In genomic region chr16:80463303-80463702, GRCh38 we compare ENCODE assay signal across 17 cellular contexts.
"Had no signal": no experiment of that assay in that cellular context is flagged by ENCODE, and none has a peak within 500 bp of the region (broad histone marks: within the 10 kb centered on the region; RNA-seq: fewer than 3 reads in every experiment).

No MANE protein-coding gene starts in this region.

- H3K36me3 Mint-ChIP-seq: activated naive CD8-positive, alpha-beta T cell treated with anti-CD3 and anti-CD28 coated beads for 36 hours; natural killer cell treated with Interleukin-12 subunit alpha and Interleukin-12 subunit beta and Interleukin-15 and Interleukin-18, amount 100 ng/mL, for 72 hours; WTC11 had no signal

- H3K27ac Mint-ChIP-seq: activated CD4-positive, alpha-beta T cell treated with anti-CD3 and anti-CD28 coated beads for 36 hours; activated naive CD8-positive, alpha-beta T cell treated with anti-CD3 and anti-CD28 coated beads for 36 hours; activated T-helper 1 cell treated with anti-CD3 and anti-CD28 coated beads, Interleukin-12 subunit alpha, Interleukin-12 subunit beta, Interleukin-2, Interleukin-4 antibody, amounts not matched to agents 30 ng/mL and 10 ng/mL and 1 ng/mL, durations not matched to agents 14 hours and 24 hours and 36 hours; natural killer cell treated with Interleukin-12 subunit alpha and Interleukin-12 subunit beta and Interleukin-15 and Interleukin-18, amount 100 ng/mL, for 72 hours; stimulated activated naive CD8-positive, alpha-beta T cell treated with anti-CD3 and anti-CD28 coated beads, Interleukin-15, amount 100 ng/mL, for 72 hours; WTC11 had no signal

- H3K4me3 Mint-ChIP-seq: activated CD4-positive, alpha-beta T cell treated with anti-CD3 and anti-CD28 coated beads for 36 hours; activated naive CD8-positive, alpha-beta T cell treated with anti-CD3 and anti-CD28 coated beads for 36 hours; activated T-helper 1 cell treated with anti-CD3 and anti-CD28 coated beads, Interleukin-12 subunit alpha, Interleukin-12 subunit beta, Interleukin-2, Interleukin-4 antibody, amounts not matched to agents 30 ng/mL and 10 ng/mL and 1 ng/mL, durations not matched to agents 14 hours and 24 hours and 36 hours; natural killer cell treated with Interleukin-12 subunit alpha and Interleukin-12 subunit beta and Interleukin-15 and Interleukin-18, amount 100 ng/mL, for 72 hours; stimulated activated naive CD8-positive, alpha-beta T cell treated with anti-CD3 and anti-CD28 coated beads, Interleukin-15, amount 100 ng/mL, for 72 hours; WTC11 had no signal

- DNase-seq: activated CD4-positive, alpha-beta T cell treated with anti-CD3 and anti-CD28 coated beads for 36 hours; activated CD4-positive, alpha-beta T cell treated with anti-CD3 and anti-CD28 coated beads, Interleukin-2, amount 50 U/mL, for 48 hours; activated naive CD4-positive, alpha-beta T cell; activated naive CD8-positive, alpha-beta T cell treated with anti-CD3 and anti-CD28 coated beads for 36 hours; amniotic stem cell; foreskin keratinocyte; occipital lobe; posterior cingulate gyrus; stimulated activated CD4-positive, alpha-beta T cell treated with anti-CD3 and anti-CD28 coated beads, Interleukin-15, amount 100 ng/mL, for 24 hours; stimulated activated CD4-positive, alpha-beta T cell treated with anti-CD3 and anti-CD28 coated beads, Interleukin-2, amount 100 ng/mL, for 48 hours; stimulated activated naive CD8-positive, alpha-beta T cell treated with anti-CD3 and anti-CD28 coated beads, Interleukin-15, amount 100 ng/mL, for 72 hours had no signal

- ATAC-seq: activated CD4-positive, alpha-beta T cell treated with anti-CD3 and anti-CD28 coated beads for 36 hours; foreskin keratinocyte; natural killer cell treated with Interleukin-12 subunit alpha and Interleukin-12 subunit beta and Interleukin-15 and Interleukin-18, amount 100 ng/mL, for 72 hours; stimulated activated naive CD8-positive, alpha-beta T cell treated with anti-CD3 and anti-CD28 coated beads, Interleukin-15, amount 100 ng/mL, for 72 hours; WTC11 had no signal

- H3K9me3 Mint-ChIP-seq: activated naive CD8-positive, alpha-beta T cell treated with anti-CD3 and anti-CD28 coated beads for 36 hours; activated T-helper 1 cell treated with anti-CD3 and anti-CD28 coated beads, Interleukin-12 subunit alpha, Interleukin-12 subunit beta, Interleukin-2, Interleukin-4 antibody, amounts not matched to agents 30 ng/mL and 10 ng/mL and 1 ng/mL, durations not matched to agents 14 hours and 24 hours and 36 hours; natural killer cell treated with Interleukin-12 subunit alpha and Interleukin-12 subunit beta and Interleukin-15 and Interleukin-18, amount 100 ng/mL, for 72 hours; stimulated activated naive CD8-positive, alpha-beta T cell treated with anti-CD3 and anti-CD28 coated beads, Interleukin-15, amount 100 ng/mL, for 72 hours; WTC11 had no signal

- H3K27ac ChIP-seq: foreskin keratinocyte, suprapubic skin, transverse colon had no signal

- H3K4me1 Mint-ChIP-seq: activated CD4-positive, alpha-beta T cell treated with anti-CD3 and anti-CD28 coated beads for 36 hours; activated naive CD8-positive, alpha-beta T cell treated with anti-CD3 and anti-CD28 coated beads for 36 hours; stimulated activated naive CD8-positive, alpha-beta T cell treated with anti-CD3 and anti-CD28 coated beads, Interleukin-15, amount 100 ng/mL, for 72 hours had no signal

- FAIRE-seq: TTC549 had no signal
